In the genomic region with DNA sequence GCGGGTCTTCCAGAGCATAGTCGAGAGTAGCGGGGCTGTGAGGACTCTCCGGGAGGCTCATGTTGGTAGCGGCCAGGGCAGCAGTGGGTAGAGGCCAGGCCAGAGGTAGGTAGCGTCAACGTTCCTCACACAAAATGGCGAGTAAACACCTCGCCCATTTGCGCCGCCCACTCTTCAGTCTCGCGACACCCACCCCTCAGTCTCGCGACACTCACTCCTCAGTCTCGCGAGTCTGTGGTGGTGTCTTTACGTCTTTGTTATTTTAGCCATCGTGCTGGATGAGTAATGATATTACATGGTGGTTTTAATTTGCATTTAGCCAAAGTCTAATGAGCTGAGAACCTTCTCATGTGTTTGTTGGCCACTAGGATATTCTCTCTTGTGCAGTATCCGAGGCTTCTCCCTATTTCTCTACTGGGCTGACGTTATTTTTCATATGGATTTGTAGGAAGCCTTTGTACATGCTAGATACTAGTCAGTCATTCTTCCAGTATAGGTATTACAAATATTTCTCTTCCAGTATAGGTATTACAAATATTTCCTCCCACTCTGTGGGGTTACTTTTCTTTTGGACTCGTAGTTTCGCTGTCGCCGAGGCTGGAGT, we compare ENCODE assay signal across 38 cellular contexts. TPM values are rescaled to one million over a fixed set of nuclear protein-coding genes. Genes with fewer than 3 reads are reported as not detected.
"Had no signal": no experiment of that assay in that cellular context is flagged by ENCODE, and none has a peak within 500 bp of the region (broad histone marks: within the 10 kb centered on the region; RNA-seq: fewer than 3 reads in every experiment).

Gene TSPYL6 (minus strand): TSS at position 139 of the 604 bp plus-strand sequence. CDS start 78 bp downstream, at position 61.

- FAIRE-seq: astrocyte, bronchial epithelial cell had no signal

- H3K4me3 ChIP-seq: adrenal gland, ascending aorta, body of pancreas, breast epithelium, cardiac muscle cell had no signal

- DNase-seq: activated effector memory CD4-positive, alpha-beta T cell treated with anti-CD3 and anti-CD28 coated beads, Interleukin-2, amount 50 U/mL, for 16 hours; activated effector memory CD4-positive, alpha-beta T cell treated with Interleukin-2 at 50 U/mL for 16 hours; activated gamma-delta T cell; activated gamma-delta T cell treated with Interleukin-2 at 50 U/mL for 16 hours; activated naive CD4-positive, alpha-beta T cell; activated naive CD4-positive, alpha-beta T cell treated with anti-CD3 and anti-CD28 coated beads for 36 hours; activated naive CD4-positive, alpha-beta T cell treated with anti-CD3 and anti-CD28 coated beads, Interleukin-2, amount 10 ng/mL, durations not matched to agents 7 days and 5 days; activated naive CD4-positive, alpha-beta T cell treated with anti-CD3 and anti-CD28 coated beads, Interleukin-2, amount 50 U/mL, for 16 hours; activated naive CD4-positive, alpha-beta T cell treated with Interleukin-2 at 50 U/mL for 16 hours; activated naive CD8-positive, alpha-beta T cell treated with anti-CD3 and anti-CD28 coated beads for 36 hours; activated naive CD8-positive, alpha-beta T cell treated with anti-CD3 and anti-CD28 coated beads, Interleukin-2, amount 10 ng/mL, durations not matched to agents 7 days and 5 days; activated naive CD8-positive, alpha-beta T cell treated with anti-CD3 and anti-CD28 coated beads, Interleukin-2, amount 50 U/mL, for 24 hours; activated T-cell treated with anti-CD3 and anti-CD28 coated beads, Interleukin-2, amount 50 U/mL, for 1 hour; activated T-cell treated with anti-CD3 and anti-CD28 coated beads, Interleukin-2, amount 50 U/mL, for 24 hours; activated T-cell treated with anti-CD3 and anti-CD28 coated beads, Interleukin-2, amount 50 U/mL, for 4 hours; activated T-cell treated with anti-CD3 and anti-CD28 coated beads, Interleukin-2, amount 50 U/mL, for 48 hours; activated T-cell treated with anti-CD3 and anti-CD28 coated beads, Interleukin-2, amount 50 U/mL, for 72 hours; adrenal gland; amniotic stem cell; amygdala; anterior cingulate cortex; aorta; body of pancreas; brain microvascular endothelial cell; caudate nucleus; central memory CD4-positive, alpha-beta T cell; cerebellar nuclear complex had no signal

- H3K9me3 ChIP-seq: adrenal gland, ascending aorta, body of pancreas, breast epithelium had no signal

- H3K27ac ChIP-seq: adrenal gland, ascending aorta, body of pancreas, brain microvascular endothelial cell, breast epithelium, cardiac muscle cell had no signal

- H3K4me1 ChIP-seq: adrenal gland, breast epithelium had no signal

- ATAC-seq: activated naive CD4-positive, alpha-beta T cell treated with anti-CD3 and anti-CD28 coated beads, Interleukin-2, amount 50 U/mL, for 72 hours; activated naive CD8-positive, alpha-beta T cell treated with anti-CD3 and anti-CD28 coated beads, Interleukin-2, amount 50 U/mL, for 24 hours; activated T-cell treated with anti-CD3 and anti-CD28 coated beads, Interleukin-2, amount 50 U/mL, for 4 hours; activated T-cell treated with anti-CD3 and anti-CD28 coated beads, Interleukin-2, amount 50 U/mL, for 72 hours; activated T-helper 17 cell treated with anti-CD3 and anti-CD28 coated beads, Interleukin-2, amount 50 U/mL, for 72 hours; body of pancreas had no signal

- H3K36me3 ChIP-seq: adrenal gland, ascending aorta, brain microvascular endothelial cell, breast epithelium, cardiac muscle cell had no signal

- H3K27me3 ChIP-seq: adrenal gland, ascending aorta, body of pancreas, brain microvascular endothelial cell, breast epithelium, cardiac muscle cell had no signal

RNA-seq across cellular contexts. Expression of gene TSPYL6, which starts in this region (rescaled TPM):
- total RNA-seq: activated naive CD4-positive, alpha-beta T cell treated with anti-CD3 and anti-CD28 coated beads for 36 hours; activated naive CD4-positive, alpha-beta T cell treated with anti-CD3 and anti-CD28 coated beads, Interleukin-2, amount 50 U/mL, for 72 hours; activated naive CD8-positive, alpha-beta T cell treated with anti-CD3 and anti-CD28 coated beads for 36 hours; activated naive CD8-positive, alpha-beta T cell treated with anti-CD3 and anti-CD28 coated beads, Interleukin-2, amount 10 ng/mL, durations not matched to agents 7 days and 5 days; activated T-cell treated with anti-CD3 and anti-CD28 coated beads, Interleukin-2, amount 50 U/mL, for 4 hours; activated T-cell treated with anti-CD3 and anti-CD28 coated beads, Interleukin-2, amount 50 U/mL, for 72 hours; activated T-helper 1 cell treated with anti-CD3 and anti-CD28 coated beads, Interleukin-12 subunit alpha, Interleukin-12 subunit beta, Interleukin-2, Interleukin-4 antibody, amounts not matched to agents 30 ng/mL and 10 ng/mL and 1 ng/mL, durations not matched to agents 14 hours and 24 hours and 36 hours; activated T-helper 17 cell treated with anti-CD3 and anti-CD28 coated beads, Interleukin-2, amount 50 U/mL, for 72 hours; activated T-helper 2 cell treated with anti-CD3 and anti-CD28 coated beads, Interferon-gamma antibody, Interleukin-2, Interleukin-4, amounts not matched to agents 10 μg/mL and 5 μg/mL and 100 μg/mL, durations not matched to agents 14 hours and 24 hours and 36 hours; adrenal gland; ascending aorta; astrocyte; body of pancreas; breast epithelium; bronchial epithelial cell; cardiac muscle cell; chondrocyte had no signal
- polyA plus RNA-seq: adipose tissue, adrenal gland, cardiac muscle cell had no signal
